14 cellular contexts compared by ENCODE assay signal in the genomic region with DNA sequence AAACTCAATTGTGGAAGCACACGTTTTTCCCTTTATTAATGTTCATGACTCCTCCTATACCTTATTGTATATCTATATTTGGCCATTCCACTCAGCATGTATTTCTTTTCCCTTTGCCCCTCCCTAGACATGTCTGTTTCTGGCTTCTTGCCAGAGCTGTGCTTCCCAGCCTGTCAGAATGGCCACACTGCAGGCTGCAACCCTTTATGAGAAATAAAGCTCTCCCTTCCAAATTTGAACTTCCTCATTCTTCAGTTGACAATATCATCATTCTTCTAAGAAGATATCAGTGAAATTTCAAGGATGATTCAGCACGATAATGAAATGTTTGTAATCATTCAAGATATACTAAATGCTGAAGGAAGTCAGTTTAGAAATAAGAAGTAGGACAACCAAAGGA.
DNase-seq lines count a peak whose midpoint lies in the region; ATAC-seq and TF ChIP-seq lines count a peak whose summit lies in the region.
"Had no signal": no experiment of that assay in that cellular context is flagged by ENCODE, and none has a peak within 500 bp of the region (broad histone marks: within the 10 kb centered on the region; RNA-seq: fewer than 3 reads in every experiment).

No MANE protein-coding gene starts in this region.

- 22% methylated on average over 2 of the region's 2 CpGs for WGBS in esophagus muscularis mucosa

- H3K27ac ChIP-seq in foreskin keratinocyte (no peak overlapping the region), esophagus muscularis mucosa (replicated peaks in 1 of 4) (no peak overlapping the region)
- H3K27ac ChIP-seq: left lung had no signal

- no peak overlapping the region for H3K4me3 ChIP-seq in esophagus muscularis mucosa
- H3K4me3 ChIP-seq: GM12878, left lung, smooth muscle cell had no signal

- H3K4me1 ChIP-seq in foreskin keratinocyte, result peaks cover 4% of the 10 kb centered on the region
- no peaks in the 10 kb centered on the region for H3K4me1 ChIP-seq in esophagus muscularis mucosa
- H3K4me1 ChIP-seq: left lung had no signal

- no peaks in the 10 kb centered on the region for H3K36me3 ChIP-seq in esophagus muscularis mucosa
- H3K36me3 ChIP-seq: left lung had no signal

- intact Hi-C loops in esophagus muscularis mucosa (cut with DNase I), result no loop called here

- ATAC-seq in foreskin keratinocyte (no peak), GM21367 (IDR thresholded peaks at IDR 0.05; ENCODE audit: unreplicated experiment) (no peak)
- ATAC-seq: GM12878, left lung had no signal

- H3K9me3 ChIP-seq in esophagus muscularis mucosa, result no peaks in the 10 kb centered on the region
- H3K9me3 ChIP-seq: left lung had no signal

- H3K27me3 ChIP-seq in foreskin keratinocyte, result no peaks in the 10 kb centered on the region
- no peaks in the 10 kb centered on the region for H3K27me3 ChIP-seq in esophagus muscularis mucosa
- H3K27me3 ChIP-seq: left lung had no signal

- peak; percentile 66 for DNase-seq in DMS153 (lab: John Stamatoyannopoulos, UW)
- peak; percentile 30 for DNase-seq in NCI-H1092 (lab: John Stamatoyannopoulos, UW)
- DNase-seq in NOMO-1 treated with dmso at 0.1 percent for 144 hours (lab: John Stamatoyannopoulos, UW; ENCODE audit: unreplicated experiment), result peak; percentile 19
- DNase-seq in foreskin keratinocyte, result peak; percentile 21 to 58
- no peak for DNase-seq in AG08395 (ENCODE audit: low spot score)
- DNase-seq in activated CD8-positive, alpha-beta memory T cell treated with anti-CD3 and anti-CD28 coated beads, Interleukin-2, amount 50 U/mL, for 4 hours, result no peak
- no peak for DNase-seq in esophagus muscularis mucosa (ENCODE audit: extremely low spot score)
- DNase-seq: activated CD4-positive, alpha-beta T cell treated with anti-CD3 and anti-CD28 coated beads for 1 hour; activated gamma-delta T cell treated with Interleukin-2 at 50 U/mL for 16 hours; central memory CD4-positive, alpha-beta T cell; left lung had no signal

- TF ChIP-seq POLR2A in esophagus muscularis mucosa (IDR thresholded peaks at IDR 0.05; ENCODE audit: low read depth), result no peak

- TF ChIP-seq EP300 in esophagus muscularis mucosa (IDR thresholded peaks at IDR 0.05), result no peak

- TF ChIP-seq CTCF in foreskin keratinocyte (conservative IDR thresholded peaks at IDR 0.05) (no peak), esophagus muscularis mucosa (IDR thresholded peaks at IDR 0.05) (no peak)

Comparison
In these comparisons a context has a peak if more than half of its experiments do, and no peak if none do; other contexts are left out.
1. DNase-seq: peak in DMS153 (single experiment), NCI-H1092 (single experiment), NOMO-1 treated with dmso at 0.1 percent for 144 hours (single experiment) and foreskin keratinocyte (2 of 2); none in AG08395 (single experiment), activated CD8-positive, alpha-beta memory T cell treated with anti-CD3 and anti-CD28 coated beads, Interleukin-2, amount 50 U/mL, for 4 hours (single experiment) and esophagus muscularis mucosa (single experiment).